In genomic region chr10:110501142-110501937, GRCh38 we compare ENCODE assay signal across 1 cellular context.
A peak's percentile ranks its signal among the peaks of the same experiment; 100 is the strongest.
TF ChIP-seq lines count a peak whose summit lies in the region.

No MANE protein-coding gene starts in this region.

TF ChIP-seq in HepG2, 621 proteins besides CTCF, POLR2A, EP300 and RAD21 (continued from another document):
- TF ChIP-seq ZNF276 (CRISPR knock-in tag; IDR thresholded peaks at IDR 0.05; ENCODE audit: low read depth) (no peak), BCL6 (CRISPR knock-in tag; IDR thresholded peaks at IDR 0.05) (peak; percentile 60; the same call in 1 of the 2 replicates), ZNF652 (CRISPR knock-in tag; IDR thresholded peaks at IDR 0.05; ENCODE audit: borderline replicate concordance, low read depth) (peak; percentile 94), GABPA (IDR thresholded peaks at IDR 0.05; ENCODE audit: low read depth, low read length) (no peak), GABPA (CRISPR knock-in tag; IDR thresholded peaks at IDR 0.05; ENCODE audit: low read depth) (peak; percentile 38; the same call in 1 of the 2 replicates), ZBTB33 (CRISPR knock-in tag; IDR thresholded peaks at IDR 0.05) (no peak), SAP130 (CRISPR knock-in tag; IDR thresholded peaks at IDR 0.05; ENCODE audit: low read depth) (peak; percentile 33), SOX6 (IDR thresholded peaks at IDR 0.05) (no peak), SOX6 (CRISPR knock-in tag; IDR thresholded peaks at IDR 0.05) (no peak), PAXIP1 (CRISPR knock-in tag; conservative IDR thresholded peaks at IDR 0.05) (no peak), NR0B2 (CRISPR knock-in tag; IDR thresholded peaks at IDR 0.05) (no peak), FOSL1 (CRISPR knock-in tag; IDR thresholded peaks at IDR 0.05; ENCODE audit: borderline replicate concordance) (peak; percentile 37; the same call in 1 of the 2 replicates), SMYD3 (CRISPR knock-in tag; IDR thresholded peaks at IDR 0.05) (no peak), ZSCAN29 (CRISPR knock-in tag; conservative IDR thresholded peaks at IDR 0.05) (no peak), NFAT5 (CRISPR knock-in tag; IDR thresholded peaks at IDR 0.05) (no peak), DRAP1 (CRISPR knock-in tag; IDR thresholded peaks at IDR 0.05) (no peak), THYN1 (CRISPR knock-in tag; IDR thresholded peaks at IDR 0.05; ENCODE audit: borderline replicate concordance, low read depth) (no peak)
